1 cellular context compared by ENCODE assay signal in genomic region chr9:100352727-100353505, GRCh38.
TF ChIP-seq lines count a peak whose summit lies in the region.

TEX10 (minus strand) TSS chr9:100352942; CDS start chr9:100349363, 3,579 bp downstream.

TF ChIP-seq in HepG2, 621 proteins besides CTCF, POLR2A, EP300 and RAD21 (continued from another document and continues in another):
- peak; percentile 95 for TF ChIP-seq TFDP2 (CRISPR knock-in tag; IDR thresholded peaks at IDR 0.05)
- TF ChIP-seq ZNF292 (CRISPR knock-in tag; IDR thresholded peaks at IDR 0.05; ENCODE audit: borderline replicate concordance, low read depth), result peak; percentile 60; the same call in 1 of the 2 replicates
- no peak for TF ChIP-seq ATF7 (IDR thresholded peaks at IDR 0.05)
- TF ChIP-seq ATF7 (CRISPR knock-in tag; IDR thresholded peaks at IDR 0.05), result 0 out of 2 replicates have a peak, but pooled peaks have one; percentile 23
- TF ChIP-seq SP140L (CRISPR knock-in tag; IDR thresholded peaks at IDR 0.05; ENCODE audit: borderline replicate concordance), result no peak
- no peak for TF ChIP-seq GRHL1 (CRISPR knock-in tag; conservative IDR thresholded peaks at IDR 0.05)
- peak; percentile 67 for TF ChIP-seq ZNF205 (CRISPR knock-in tag; IDR thresholded peaks at IDR 0.05)
- TF ChIP-seq ZSCAN12 (CRISPR knock-in tag; IDR thresholded peaks at IDR 0.05), result 0 out of 2 replicates have a peak, but pooled peaks have one; percentile 54
- no peak for TF ChIP-seq TCF7L2 (IDR thresholded peaks at IDR 0.05; ENCODE audit: low read depth, low read length)
- TF ChIP-seq SIX4 (CRISPR knock-in tag; IDR thresholded peaks at IDR 0.05), result peak; percentile 18; the same call in 1 of the 2 replicates
- peak; percentile 87 for TF ChIP-seq ZNF431 (CRISPR knock-in tag; IDR thresholded peaks at IDR 0.05; ENCODE audit: borderline replicate concordance, low read depth)
- TF ChIP-seq ZBTB38 (CRISPR knock-in tag; IDR thresholded peaks at IDR 0.05), result no peak; the same call in 1 of the 2 replicates
- TF ChIP-seq ZFP36 (IDR thresholded peaks at IDR 0.05; ENCODE audit: borderline replicate concordance, low read depth, low read length, partially characterized antibody), result no peak
- peak; percentile 95 for TF ChIP-seq ZFP90 (CRISPR knock-in tag; IDR thresholded peaks at IDR 0.05; ENCODE audit: borderline replicate concordance)
- TF ChIP-seq CBFB (CRISPR knock-in tag; IDR thresholded peaks at IDR 0.05), result peak; percentile 79; the same call in 1 of the 2 replicates
- no peak for TF ChIP-seq FLYWCH1 (CRISPR knock-in tag; IDR thresholded peaks at IDR 0.05)
- TF ChIP-seq ATAD3A (CRISPR knock-in tag; IDR thresholded peaks at IDR 0.05), result no peak
- no peak for TF ChIP-seq NFE2L1 (CRISPR knock-in tag; IDR thresholded peaks at IDR 0.05; ENCODE audit: borderline replicate concordance)
- peak; percentile 76; the same call in 1 of the 2 replicates for TF ChIP-seq ZNF614 (CRISPR knock-in tag; IDR thresholded peaks at IDR 0.05; ENCODE audit: borderline replicate concordance)
- no peak for TF ChIP-seq MAF1 (CRISPR knock-in tag; IDR thresholded peaks at IDR 0.05; ENCODE audit: borderline replicate concordance)
- TF ChIP-seq ZNF562 (CRISPR knock-in tag; IDR thresholded peaks at IDR 0.05; ENCODE audit: borderline replicate concordance), result no peak
- TF ChIP-seq TOE1 (CRISPR knock-in tag; IDR thresholded peaks at IDR 0.05), result no peak
- peak; percentile 74; the same call in 1 of the 2 replicates for TF ChIP-seq ZNF468 (CRISPR knock-in tag; IDR thresholded peaks at IDR 0.05)
- TF ChIP-seq FOXA3 (CRISPR knock-in tag; IDR thresholded peaks at IDR 0.05), result peak; percentile 76
- TF ChIP-seq KDM1A (CRISPR knock-in tag; IDR thresholded peaks at IDR 0.05), result no peak
- peak; percentile 94 for TF ChIP-seq ZSCAN29 (CRISPR knock-in tag; conservative IDR thresholded peaks at IDR 0.05)
- TF ChIP-seq ETS1 (CRISPR knock-in tag; IDR thresholded peaks at IDR 0.05), result peak; percentile 97; the same call in 1 of the 2 replicates
- TF ChIP-seq KDM5B (CRISPR knock-in tag; IDR thresholded peaks at IDR 0.05; ENCODE audit: borderline replicate concordance), result peak; percentile 77
- peak; percentile 77; the same call in 1 of the 2 replicates for TF ChIP-seq LBX2 (CRISPR knock-in tag; IDR thresholded peaks at IDR 0.05; ENCODE audit: borderline replicate concordance)
- TF ChIP-seq SRF (IDR thresholded peaks at IDR 0.05; ENCODE audit: low read depth, low read length), result no peak
- TF ChIP-seq ATF4 (CRISPR knock-in tag; IDR thresholded peaks at IDR 0.05), result peak in 1 of 2 experiments; percentile 76; a peak in 1 of 4 replicates
- peak; percentile 47; the same call in 1 of the 2 replicates for TF ChIP-seq TRAFD1 (CRISPR knock-in tag; IDR thresholded peaks at IDR 0.05; ENCODE audit: borderline replicate concordance)
- TF ChIP-seq ZFYVE20 (CRISPR knock-in tag; IDR thresholded peaks at IDR 0.05; ENCODE audit: borderline replicate concordance, low read depth), result 0 out of 2 replicates have a peak, but pooled peaks have one; percentile 41
- TF ChIP-seq ZMYM4 (CRISPR knock-in tag; IDR thresholded peaks at IDR 0.05), result peak; percentile 99
- TF ChIP-seq NKX3-1 (CRISPR knock-in tag; IDR thresholded peaks at IDR 0.05), result peak; percentile 37; the same call in 1 of the 2 replicates
- TF ChIP-seq SNAPC4 (CRISPR knock-in tag; IDR thresholded peaks at IDR 0.05), result 0 out of 2 replicates have a peak, but pooled peaks have one; percentile 12
- peak; percentile 87; the same call in 1 of the 2 replicates for TF ChIP-seq ARNTL (CRISPR knock-in tag; IDR thresholded peaks at IDR 0.05)
- peak; percentile 80 for TF ChIP-seq PHF20 (CRISPR knock-in tag; IDR thresholded peaks at IDR 0.05)
- peak; percentile 89 for TF ChIP-seq ASH2L (IDR thresholded peaks at IDR 0.05; ENCODE audit: insufficient read length, low read depth, low read length)
- TF ChIP-seq IKZF5 (CRISPR knock-in tag; IDR thresholded peaks at IDR 0.05), result peak; percentile 90
- TF ChIP-seq ZNF3 (CRISPR knock-in tag; IDR thresholded peaks at IDR 0.05), result no peak
- TF ChIP-seq ZNF260 (CRISPR knock-in tag; IDR thresholded peaks at IDR 0.05; ENCODE audit: borderline replicate concordance, low read depth), result no peak
- peak; percentile 77; the same call in 1 of the 2 replicates for TF ChIP-seq ZNF790 (CRISPR knock-in tag; IDR thresholded peaks at IDR 0.05; ENCODE audit: borderline replicate concordance)
- no peak for TF ChIP-seq ZNF121 (CRISPR knock-in tag; IDR thresholded peaks at IDR 0.05)
- no peak; the same call in 1 of the 2 replicates for TF ChIP-seq CENPBD1 (CRISPR knock-in tag; IDR thresholded peaks at IDR 0.05; ENCODE audit: borderline replicate concordance, low read depth)
- peak; percentile 70; the same call in 1 of the 2 replicates for TF ChIP-seq ESRRA (CRISPR knock-in tag; IDR thresholded peaks at IDR 0.05; ENCODE audit: low read depth)
- TF ChIP-seq BORCS8-MEF2B (CRISPR knock-in tag; IDR thresholded peaks at IDR 0.05), result peak; percentile 90; the same call in 1 of the 2 replicates
- no peak for TF ChIP-seq CHCHD3 (CRISPR knock-in tag; IDR thresholded peaks at IDR 0.05)
- no peak for TF ChIP-seq ZNF333 (CRISPR knock-in tag; IDR thresholded peaks at IDR 0.05; ENCODE audit: borderline replicate concordance)
- no peak for TF ChIP-seq JARID2 (CRISPR knock-in tag; IDR thresholded peaks at IDR 0.05; ENCODE audit: insufficient replicate concordance)
- no peak; the same call in 1 of the 2 replicates for TF ChIP-seq JDP2 (CRISPR knock-in tag; IDR thresholded peaks at IDR 0.05; ENCODE audit: borderline replicate concordance)
- no peak for TF ChIP-seq SCMH1 (CRISPR knock-in tag; IDR thresholded peaks at IDR 0.05; ENCODE audit: borderline replicate concordance)
- TF ChIP-seq MTF2 (CRISPR knock-in tag; IDR thresholded peaks at IDR 0.05; ENCODE audit: borderline replicate concordance), result no peak
- TF ChIP-seq ZBTB8A (CRISPR knock-in tag; IDR thresholded peaks at IDR 0.05; ENCODE audit: borderline replicate concordance, low read depth), result no peak; the same call in none of the 2 replicates
- no peak for TF ChIP-seq SP1 (IDR thresholded peaks at IDR 0.05)
- TF ChIP-seq SP1 (CRISPR knock-in tag; IDR thresholded peaks at IDR 0.05), result peak; percentile 87
- TF ChIP-seq SRSF9 (IDR thresholded peaks at IDR 0.05; ENCODE audit: borderline replicate concordance, insufficient read depth, low read depth, low read length, poor library complexity, severe bottlenecking), result no peak
